ENCODE assay signal across 9 cellular contexts in the genomic region with DNA sequence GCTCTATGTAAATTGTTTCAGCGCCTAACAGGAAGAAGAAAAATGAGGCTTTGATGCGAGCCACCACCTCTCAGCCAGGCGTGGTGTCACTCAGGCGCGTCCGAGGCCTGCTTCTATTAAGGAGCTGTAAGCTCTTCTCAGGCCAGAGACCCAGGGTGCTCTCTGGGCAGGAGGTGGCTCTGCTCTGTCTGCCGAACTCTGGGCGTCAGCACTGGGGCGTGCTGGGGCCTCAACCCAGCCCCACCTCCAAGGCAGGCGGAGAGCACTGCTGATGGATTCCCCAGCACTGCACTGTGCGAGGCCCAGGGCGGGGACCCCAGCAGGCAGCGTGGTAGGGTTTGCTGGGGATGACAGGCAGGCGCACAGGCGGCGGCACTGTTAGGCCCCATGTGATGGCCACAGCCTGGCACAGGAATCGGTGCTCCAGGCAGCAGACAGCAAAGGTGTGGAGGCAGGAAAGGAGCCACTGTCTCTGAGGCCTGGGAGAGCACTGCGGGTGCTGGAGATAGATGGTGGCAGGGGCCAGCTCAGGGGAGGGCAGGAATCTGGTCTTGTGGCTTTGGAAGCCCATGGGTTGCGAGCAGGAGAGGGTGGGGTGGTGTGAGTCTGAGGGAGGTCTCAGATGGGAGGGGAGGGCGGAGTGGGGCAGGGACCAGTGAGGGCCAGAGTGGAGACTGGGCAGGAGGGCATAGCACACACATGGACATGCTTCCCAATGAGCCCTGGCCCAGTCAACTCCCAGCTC.
A peak's percentile ranks its signal among the peaks of the same experiment; 100 is the strongest.
DNase-seq lines count a peak whose midpoint lies in the region; ATAC-seq and TF ChIP-seq lines count a peak whose summit lies in the region.
"Had no signal": no experiment of that assay in that cellular context is flagged by ENCODE, and none has a peak within 500 bp of the region (broad histone marks: within the 10 kb centered on the region; RNA-seq: fewer than 3 reads in every experiment).

No MANE protein-coding gene starts in this region.

- H3K4me1 ChIP-seq in SJCRH30 (peaks cover 47% of the 10 kb centered on the region), mucosa of rectum (ENCODE audit: control insufficient read depth in 2 of 2, insufficient read depth in 2 of 2, low read length in 2 of 2) (peaks cover 6 to 9% of the 10 kb centered on the region in 2 donors)
- H3K4me1 ChIP-seq: pancreas had no signal

- H3K36me3 ChIP-seq in SJCRH30 = no peaks in the 10 kb centered on the region
- H3K36me3 ChIP-seq in mucosa of rectum (ENCODE audit: control insufficient read depth in 2 of 2, insufficient read depth in 2 of 2, low read length in 2 of 2) = no peaks in the 10 kb centered on the region
- peaks cover 4% of the 10 kb centered on the region for H3K36me3 ChIP-seq in brain microvascular endothelial cell (replicated peaks)
- H3K36me3 ChIP-seq: pancreas had no signal

- no peak overlapping the region for H3K4me3 ChIP-seq in GM12865 (ENCODE audit: low read depth, low read length)
- peak overlapping the region; percentile 17 for H3K4me3 ChIP-seq in SJCRH30
- no peak overlapping the region for H3K4me3 ChIP-seq in mucosa of rectum (ENCODE audit: low read length in 2 of 2)
- no peak overlapping the region for H3K4me3 ChIP-seq in brain microvascular endothelial cell (ENCODE audit: low read depth, low read length)
- H3K4me3 ChIP-seq: pancreas had no signal

- peak; percentile 62 for ATAC-seq in GM21619 (IDR thresholded peaks at IDR 0.05; ENCODE audit: unreplicated experiment)

- H3K27me3 ChIP-seq in SJCRH30 (no peaks in the 10 kb centered on the region), mucosa of rectum (ENCODE audit: control insufficient read depth in 2 of 2, insufficient read depth in 2 of 2, low read length in 2 of 2) (no peaks in the 10 kb centered on the region), brain microvascular endothelial cell (replicated peaks) (no peaks in the 10 kb centered on the region)
- H3K27me3 ChIP-seq: pancreas had no signal

- H3K9me3 ChIP-seq in SJCRH30 (replicated peaks) (no peaks in the 10 kb centered on the region), mucosa of rectum (ENCODE audit: control insufficient read depth in 2 of 2, low read length in 2 of 2) (no peaks in the 10 kb centered on the region)
- H3K9me3 ChIP-seq: pancreas had no signal

- TF ChIP-seq CTCF in GM12865 (IDR thresholded peaks at IDR 0.05; ENCODE audit: insufficient read depth, low read depth, low read length, missing control alignments) = no peak
- no peak for TF ChIP-seq CTCF in brain microvascular endothelial cell (IDR thresholded peaks at IDR 0.05; ENCODE audit: low read depth, low read length, missing control alignments)

- no peak overlapping the region for H3K9ac ChIP-seq in mucosa of rectum (ENCODE audit: low read depth in 1 of 2, low read length in 2 of 2)

- peak; percentile 77 for DNase-seq in GM12865 (ENCODE audit: low read depth)
- peak; percentile 98 to 99 for DNase-seq in SJCRH30
- DNase-seq in cerebellum (ENCODE audit: low spot score) = no peak
- no peak for DNase-seq in stimulated activated CD4-positive, alpha-beta T cell treated with anti-CD3 and anti-CD28 coated beads, Interleukin-2, amount 100 ng/mL, for 48 hours
- no peak for DNase-seq in brain microvascular endothelial cell
- no peak for DNase-seq in AG08396 (ENCODE audit: low spot score)
- DNase-seq: pancreas had no signal

- in situ Hi-C loops in brain microvascular endothelial cell (cut with HindIII; ENCODE audit: low pct_ligation_motif_present, low sequenced_read_pairs) = no loop called here

- H3K27ac ChIP-seq in SJCRH30 = peak overlapping the region; percentile 88
- H3K27ac ChIP-seq in mucosa of rectum (ENCODE audit: low read depth in 2 of 2, low read length in 2 of 2) = peak overlapping the region; percentile 5 to 23
- no peak overlapping the region for H3K27ac ChIP-seq in brain microvascular endothelial cell
- H3K27ac ChIP-seq: pancreas had no signal

Comparison
In these comparisons a context has a peak if more than half of its experiments do, and no peak if none do; other contexts are left out.
1. DNase-seq: peak in GM12865 (single experiment) and SJCRH30 (2 of 2); none in cerebellum (single experiment), stimulated activated CD4-positive, alpha-beta T cell treated with anti-CD3 and anti-CD28 coated beads, Interleukin-2, amount 100 ng/mL, for 48 hours (0 of 2), brain microvascular endothelial cell (single experiment) and AG08396 (single experiment).